Comparison of ENCODE assay signal across 37 cellular contexts in genomic region chr12:45329702-45330101, GRCh38.
"Had no signal": no experiment of that assay in that cellular context is flagged by ENCODE, and none has a peak within 500 bp of the region (broad histone marks: within the 10 kb centered on the region; RNA-seq: fewer than 3 reads in every experiment).

No MANE protein-coding gene starts in this region.

- ATAC-seq: activated CD8-positive, alpha-beta T cell treated with anti-CD3 and anti-CD28 coated beads for 36 hours; activated naive CD4-positive, alpha-beta T cell treated with anti-CD3 and anti-CD28 coated beads, Interleukin-2, amount 50 U/mL, for 72 hours; activated naive CD8-positive, alpha-beta T cell treated with anti-CD3 and anti-CD28 coated beads, Interleukin-2, amount 50 U/mL, for 24 hours; activated T-cell treated with anti-CD3 and anti-CD28 coated beads, Interleukin-2, amount 50 U/mL, for 4 hours; activated T-cell treated with anti-CD3 and anti-CD28 coated beads, Interleukin-2, amount 50 U/mL, for 72 hours; activated T-helper 17 cell treated with anti-CD3 and anti-CD28 coated beads, Interleukin-2, amount 50 U/mL, for 72 hours had no signal

- FAIRE-seq: bronchial epithelial cell, TTC549 had no signal

- H3K9me3 Mint-ChIP-seq: activated B cell treated with CpG ODN at 0.5 μM for 24 hours; activated CD4-positive, alpha-beta memory T cell treated with anti-CD3 and anti-CD28 coated beads for 36 hours; activated CD8-positive, alpha-beta T cell treated with anti-CD3 and anti-CD28 coated beads for 36 hours; activated naive CD4-positive, alpha-beta T cell treated with anti-CD3 and anti-CD28 coated beads for 36 hours; activated naive CD4-positive, alpha-beta T cell treated with anti-CD3 and anti-CD28 coated beads, Interleukin-2, amount 50 U/mL, for 72 hours; activated naive CD8-positive, alpha-beta T cell treated with anti-CD3 and anti-CD28 coated beads, Interleukin-2, amount 50 U/mL, for 24 hours; activated T-cell treated with anti-CD3 and anti-CD28 coated beads, Interleukin-2, amount 50 U/mL, for 4 hours; activated T-cell treated with anti-CD3 and anti-CD28 coated beads, Interleukin-2, amount 50 U/mL, for 72 hours; activated T-helper 1 cell treated with anti-CD3 and anti-CD28 coated beads, Interleukin-12 subunit alpha, Interleukin-12 subunit beta, Interleukin-2, Interleukin-4 antibody, amounts not matched to agents 30 ng/mL and 10 ng/mL and 1 ng/mL, durations not matched to agents 14 hours and 24 hours and 36 hours; brain; central memory CD8-positive, alpha-beta T cell; T-helper 2 cell treated with Interferon-gamma antibody and Interleukin-4, amounts not matched to agents 5 μg/mL and 100 μg/mL, for 36 hours had no signal

- H3K4me3 Mint-ChIP-seq: activated B cell treated with CpG ODN at 0.5 μM for 24 hours; activated CD4-positive, alpha-beta memory T cell treated with anti-CD3 and anti-CD28 coated beads for 36 hours; activated CD4-positive, alpha-beta T cell treated with anti-CD3 and anti-CD28 coated beads, Interleukin-2, amount 10 ng/mL, durations not matched to agents 24 days and 14 days; activated CD8-positive, alpha-beta T cell treated with anti-CD3 and anti-CD28 coated beads for 36 hours; activated naive CD4-positive, alpha-beta T cell treated with anti-CD3 and anti-CD28 coated beads for 36 hours; activated naive CD8-positive, alpha-beta T cell treated with anti-CD3 and anti-CD28 coated beads, Interleukin-2, amount 10 ng/mL, durations not matched to agents 7 days and 5 days; activated naive CD8-positive, alpha-beta T cell treated with anti-CD3 and anti-CD28 coated beads, Interleukin-2, amount 50 U/mL, for 24 hours; activated T-cell treated with anti-CD3 and anti-CD28 coated beads, Interleukin-2, amount 50 U/mL, for 4 hours; activated T-cell treated with anti-CD3 and anti-CD28 coated beads, Interleukin-2, amount 50 U/mL, for 72 hours; activated T-helper 1 cell treated with anti-CD3 and anti-CD28 coated beads, Interleukin-12 subunit alpha, Interleukin-12 subunit beta, Interleukin-2, Interleukin-4 antibody, amounts not matched to agents 30 ng/mL and 10 ng/mL and 1 ng/mL, durations not matched to agents 14 hours and 24 hours and 36 hours; activated T-helper 17 cell treated with anti-CD3 and anti-CD28 coated beads, Interleukin-2, amount 50 U/mL, for 72 hours; brain; central memory CD8-positive, alpha-beta T cell; T-helper 2 cell treated with Interferon-gamma antibody and Interleukin-4, amounts not matched to agents 5 μg/mL and 100 μg/mL, for 36 hours had no signal

- DNase-seq: activated B cell treated with CpG ODN at 0.5 μM for 24 hours; activated CD4-positive, alpha-beta memory T cell treated with anti-CD3 and anti-CD28 coated beads for 36 hours; activated CD4-positive, alpha-beta T cell treated with anti-CD3 and anti-CD28 coated beads for 4 hours; activated CD4-positive, alpha-beta T cell treated with anti-CD3 and anti-CD28 coated beads, Interleukin-2, amount 10 ng/mL, durations not matched to agents 24 days and 14 days; activated CD4-positive, alpha-beta T cell treated with anti-CD3 and anti-CD28 coated beads, Interleukin-2, amount 50 U/mL, for 1 hour; activated CD4-positive, alpha-beta T cell treated with anti-CD3 and anti-CD28 coated beads, Interleukin-2, amount 50 U/mL, for 4 hours; activated CD4-positive, CD25-positive, alpha-beta regulatory T cell treated with anti-CD3 and anti-CD28 coated beads, Interleukin-2, amount 50 U/mL, for 72 hours; activated CD8-positive, alpha-beta memory T cell treated with anti-CD3 and anti-CD28 coated beads, Interleukin-2, amount 50 U/mL, for 4 hours; activated CD8-positive, alpha-beta T cell treated with anti-CD3 and anti-CD28 coated beads for 36 hours; activated effector memory CD4-positive, alpha-beta T cell treated with anti-CD3 and anti-CD28 coated beads, Interleukin-2, amount 50 U/mL, for 16 hours; activated gamma-delta T cell treated with Interleukin-2 at 50 U/mL for 16 hours; activated naive CD4-positive, alpha-beta T cell; activated naive CD4-positive, alpha-beta T cell treated with anti-CD3 and anti-CD28 coated beads for 36 hours; activated naive CD4-positive, alpha-beta T cell treated with anti-CD3 and anti-CD28 coated beads, Interleukin-2, amount 50 U/mL, for 16 hours; activated naive CD8-positive, alpha-beta T cell treated with anti-CD3 and anti-CD28 coated beads, Interleukin-2, amount 10 ng/mL, durations not matched to agents 7 days and 5 days; activated naive CD8-positive, alpha-beta T cell treated with anti-CD3 and anti-CD28 coated beads, Interleukin-2, amount 50 U/mL, for 24 hours; activated T-cell treated with anti-CD3 and anti-CD28 coated beads for 4 hours; activated T-cell treated with anti-CD3 and anti-CD28 coated beads, Interleukin-2, amount 50 U/mL, for 1 hour; activated T-cell treated with anti-CD3 and anti-CD28 coated beads, Interleukin-2, amount 50 U/mL, for 4 hours; activated T-cell treated with anti-CD3 and anti-CD28 coated beads, Interleukin-2, amount 50 U/mL, for 72 hours; amygdala; anterior cingulate cortex; caudate nucleus; cerebellar nuclear complex; T-helper 2 cell; T-helper 9 cell had no signal

- H3K27ac ChIP-seq: cardiac muscle cell, VCaP had no signal

- H3K27ac Mint-ChIP-seq: activated B cell treated with CpG ODN at 0.5 μM for 24 hours; activated CD4-positive, alpha-beta memory T cell treated with anti-CD3 and anti-CD28 coated beads for 36 hours; activated CD4-positive, alpha-beta T cell treated with anti-CD3 and anti-CD28 coated beads, Interleukin-2, amount 10 ng/mL, durations not matched to agents 24 days and 14 days; activated CD8-positive, alpha-beta T cell treated with anti-CD3 and anti-CD28 coated beads for 36 hours; activated naive CD4-positive, alpha-beta T cell treated with anti-CD3 and anti-CD28 coated beads for 36 hours; activated naive CD4-positive, alpha-beta T cell treated with anti-CD3 and anti-CD28 coated beads, Interleukin-2, amount 50 U/mL, for 72 hours; activated naive CD8-positive, alpha-beta T cell treated with anti-CD3 and anti-CD28 coated beads, Interleukin-2, amount 10 ng/mL, durations not matched to agents 7 days and 5 days; activated naive CD8-positive, alpha-beta T cell treated with anti-CD3 and anti-CD28 coated beads, Interleukin-2, amount 50 U/mL, for 24 hours; activated T-cell treated with anti-CD3 and anti-CD28 coated beads, Interleukin-2, amount 50 U/mL, for 72 hours; activated T-helper 1 cell treated with anti-CD3 and anti-CD28 coated beads, Interleukin-12 subunit alpha, Interleukin-12 subunit beta, Interleukin-2, Interleukin-4 antibody, amounts not matched to agents 30 ng/mL and 10 ng/mL and 1 ng/mL, durations not matched to agents 14 hours and 24 hours and 36 hours; activated T-helper 17 cell treated with anti-CD3 and anti-CD28 coated beads, Interleukin-2, amount 50 U/mL, for 72 hours; brain; T-helper 2 cell treated with Interferon-gamma antibody and Interleukin-4, amounts not matched to agents 5 μg/mL and 100 μg/mL, for 36 hours had no signal

- H3K27me3 ChIP-seq: ascending aorta, cardiac muscle cell had no signal

- H3K4me1 Mint-ChIP-seq: activated B cell treated with CpG ODN at 0.5 μM for 24 hours had no signal

- H3K9me3 ChIP-seq: ascending aorta had no signal

- H3K27me3 Mint-ChIP-seq: activated B cell treated with CpG ODN at 0.5 μM for 24 hours; activated CD4-positive, alpha-beta memory T cell treated with anti-CD3 and anti-CD28 coated beads for 36 hours; activated CD4-positive, alpha-beta T cell treated with anti-CD3 and anti-CD28 coated beads, Interleukin-2, amount 10 ng/mL, durations not matched to agents 24 days and 14 days; activated CD8-positive, alpha-beta T cell treated with anti-CD3 and anti-CD28 coated beads for 36 hours; activated naive CD8-positive, alpha-beta T cell treated with anti-CD3 and anti-CD28 coated beads, Interleukin-2, amount 10 ng/mL, durations not matched to agents 7 days and 5 days; activated naive CD8-positive, alpha-beta T cell treated with anti-CD3 and anti-CD28 coated beads, Interleukin-2, amount 50 U/mL, for 24 hours; activated T-helper 17 cell treated with anti-CD3 and anti-CD28 coated beads, Interleukin-2, amount 50 U/mL, for 72 hours; brain; central memory CD8-positive, alpha-beta T cell had no signal

- H3K4me3 ChIP-seq: ascending aorta, cardiac muscle cell had no signal

- H3K36me3 ChIP-seq: cardiac muscle cell had no signal
